In the genomic region with DNA sequence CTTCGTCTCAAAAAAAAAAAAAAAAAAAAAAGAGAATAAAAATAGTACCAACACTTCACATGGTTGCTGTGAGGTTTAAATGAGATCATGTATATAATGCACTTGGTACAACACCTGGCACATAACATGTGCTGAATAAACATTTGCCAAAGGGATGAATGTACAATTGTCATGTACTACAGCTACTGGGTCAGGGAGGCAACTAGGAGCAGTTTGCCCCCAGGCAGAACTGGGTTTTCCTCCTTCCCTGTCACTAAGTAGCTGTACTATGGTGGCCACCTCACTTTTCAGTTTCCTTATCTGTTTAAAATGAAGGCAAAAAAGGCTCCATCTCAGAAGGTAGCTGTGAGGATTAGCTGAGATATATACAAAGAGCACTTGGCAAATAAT, we compare ENCODE assay signal across 17 cellular contexts. TPM values are rescaled to one million over a fixed set of nuclear protein-coding genes. Genes with fewer than 3 reads are reported as not detected.
DNase-seq lines count a peak whose midpoint lies in the region; ATAC-seq, FAIRE-seq and TF ChIP-seq lines count a peak whose summit lies in the region.
"Had no signal": no experiment of that assay in that cellular context is flagged by ENCODE, and none has a peak within 500 bp of the region (broad histone marks: within the 10 kb centered on the region; RNA-seq: fewer than 3 reads in every experiment).

No MANE protein-coding gene starts in this region.

- intact Hi-C loops in activated naive CD4-positive, alpha-beta T cell treated with anti-CD3 and anti-CD28 coated beads for 36 hours (cut with micrococcal nuclease) = loop anchor here (2.0 kb wide), 1 partner anchor 60 kb away; the partner anchor contains the start of gene RNF19B
- intact Hi-C loops in GM12878 (cut with micrococcal nuclease; ENCODE audit: unreplicated experiment) = loop anchor here (5.0 kb wide), 1 partner anchor 33 kb away; no protein-coding TSS in a partner anchor
- intact Hi-C loops in Right ventricle myocardium superior (cut with DNase I) = no loop called here

- no peak for DNase-seq in activated naive CD4-positive, alpha-beta T cell treated with anti-CD3 and anti-CD28 coated beads for 36 hours
- DNase-seq in activated naive CD4-positive, alpha-beta T cell treated with Interleukin-2 at 50 U/mL for 16 hours = no peak
- DNase-seq in M059J (ENCODE audit: low read depth) (peak; percentile 36), GM12878 (ENCODE audit: low read depth, low spot score) (no peak), Right ventricle myocardium superior (no peak), medulla oblongata (ENCODE audit: extremely low spot score) (no peak)
- DNase-seq in stimulated activated naive B cell treated with anti-CD40 and anti-IgM and Interleukin-4, amounts not matched to agents 10 μg/mL and 1 μg/mL and 100 μg/mL, for 72 hours = no peak
- DNase-seq: EL, IMR-90, left cardiac atrium, NCI-H82, nucleus accumbens had no signal

- FAIRE-seq in GM12878 (lab: Jason Lieb, UNC) = no peak
- FAIRE-seq: frontal cortex, H1 had no signal

- RAD21 ChIA-PET in GM12878 (lab: Charles Lee; ENCODE audit: unreplicated experiment) = interaction anchor here (0.6 to 2.1 kb wide), 10 partner anchors 10 to 105 kb away, joined by 3 to 16 read pairs (median 4); partner anchors contain the start of gene RNF19B

- peaks cover 10 to 22% of the 10 kb centered on the region in 2 experiments for H3K36me3 ChIP-seq in GM12878 (ENCODE audit: control insufficient read depth in 2 of 2, insufficient read depth in 2 of 2, low read length in 1 of 2)

- peak overlapping the region; percentile 6 for H3K4me2 ChIP-seq in GM12878 (ENCODE audit: control insufficient read depth, insufficient read depth)

- no peak overlapping the region for H3K9ac ChIP-seq in GM12878 (ENCODE audit: control insufficient read depth, insufficient read depth, low read length)

- SMC1A ChIA-PET in GM12878 (lab: Charles Lee; ENCODE audit: uncharacterized antibody, unreplicated experiment) = interaction anchor here (1.0 to 4.6 kb wide), 15 partner anchors 8 to 94 kb away, joined by 3 to 30 read pairs (median 5); partner anchors contain the start of genes AK2 and RNF19B

- peak overlapping the region; percentile 52 for H3K27ac ChIP-seq in GM12878 (ENCODE audit: control insufficient read depth, insufficient read depth)
- H3K27ac ChIP-seq: coronary artery had no signal

- no TSS peak for BruUV-seq in GM12878 (replicated peaks; lab: Mats Ljungman, UMichigan)

- POLR2A ChIA-PET in GM12878 (lab: Charles Lee) = interaction anchor here (0.6 to 3.3 kb wide), 11 partner anchors 9 to 1044 kb away, joined by 3 to 18 read pairs (median 6); no protein-coding TSS in a partner anchor

- peaks cover 54% of the 10 kb centered on the region for H3K36me3 Mint-ChIP-seq in activated naive CD4-positive, alpha-beta T cell treated with anti-CD3 and anti-CD28 coated beads for 36 hours (ENCODE audit: low read depth)
- peaks cover 34 to 45% of the 10 kb centered on the region in 2 donors for H3K36me3 Mint-ChIP-seq in stimulated activated naive B cell treated with anti-CD40 and anti-IgM and Interleukin-4, amounts not matched to agents 10 μg/mL and 1 μg/mL and 100 μg/mL, for 72 hours

- H3K79me2 ChIP-seq in GM12878 (ENCODE audit: control insufficient read depth, insufficient read depth, low read length) = peaks cover 51% of the 10 kb centered on the region

- no peak overlapping the region for H3K4me3 ChIP-seq in GM12878
- H3K4me3 ChIP-seq: body of pancreas, coronary artery had no signal

- no peaks in the 10 kb centered on the region for H3K9me3 Mint-ChIP-seq in activated naive CD4-positive, alpha-beta T cell treated with anti-CD3 and anti-CD28 coated beads for 36 hours
- no peaks in the 10 kb centered on the region for H3K9me3 Mint-ChIP-seq in stimulated activated naive B cell treated with anti-CD40 and anti-IgM and Interleukin-4, amounts not matched to agents 10 μg/mL and 1 μg/mL and 100 μg/mL, for 72 hours

- in situ Hi-C loops in GM12878 (cut with MboI) = no loop called here

- no CpG with 5 or more reads among the region's 1 CpG for WGBS in GM12878 (ENCODE audit: insufficient coverage, insufficient replicate concordance, low lambda C conversion rate, missing lambda C conversion rate)

- no peak for TF ChIP-seq RAD21 in GM12878 (IDR thresholded peaks at IDR 0.05; ENCODE audit: insufficient read depth, low read depth, low read length)

- H3K4me1 Mint-ChIP-seq in activated naive CD4-positive, alpha-beta T cell treated with anti-CD3 and anti-CD28 coated beads for 36 hours (ENCODE audit: low read depth) = peaks cover 62% of the 10 kb centered on the region
- peaks cover 24 to 55% of the 10 kb centered on the region in 2 donors for H3K4me1 Mint-ChIP-seq in stimulated activated naive B cell treated with anti-CD40 and anti-IgM and Interleukin-4, amounts not matched to agents 10 μg/mL and 1 μg/mL and 100 μg/mL, for 72 hours

- TF ChIP-seq EP300 in GM12878 (IDR thresholded peaks at IDR 0.05; ENCODE audit: borderline replicate concordance in 1 of 2, control insufficient read depth in 1 of 2, low read depth in 2 of 2, low read length in 2 of 2) = no peak

- no peak overlapping the region for H3K4me3 Mint-ChIP-seq in activated naive CD4-positive, alpha-beta T cell treated with anti-CD3 and anti-CD28 coated beads for 36 hours
- peak overlapping the region in 1 of 2 donors; percentile 22 for H3K4me3 Mint-ChIP-seq in stimulated activated naive B cell treated with anti-CD40 and anti-IgM and Interleukin-4, amounts not matched to agents 10 μg/mL and 1 μg/mL and 100 μg/mL, for 72 hours

- CTCF ChIA-PET in activated naive CD4-positive, alpha-beta T cell treated with anti-CD3 and anti-CD28 coated beads for 36 hours (lab: Charles Lee) = interaction anchor here (0.6 to 1.5 kb wide), 3 partner anchors 88 to 1808 kb away, joined by 3 to 5 read pairs (median 5); no protein-coding TSS in a partner anchor
- CTCF ChIA-PET in GM12878 (lab: Yijun Ruan, JAX) = interaction anchor here (0.6 to 2.1 kb wide), 12 partner anchors 17 to 313 kb away, joined by 3 to 10 read pairs (median 3); no protein-coding TSS in a partner anchor

- no peaks in the 10 kb centered on the region for H3K27me3 ChIP-seq in GM12878 (replicated peaks in 1 of 2; ENCODE audit: control insufficient read depth in 2 of 2, insufficient read depth in 2 of 2, low read length in 1 of 2)
- H3K27me3 ChIP-seq: body of pancreas had no signal

- H3K4me1 ChIP-seq in GM12878 (ENCODE audit: control insufficient read depth, insufficient read depth, low read length) = peaks cover 23% of the 10 kb centered on the region

- ATAC-seq in GM12878 (peak; percentile 16), Right ventricle myocardium superior (ENCODE audit: poor library complexity) (no peak), GM18502 (IDR thresholded peaks at IDR 0.05; ENCODE audit: poor library complexity, unreplicated experiment) (no peak)
- ATAC-seq in stimulated activated naive B cell treated with anti-CD40 and anti-IgM and Interleukin-4, amounts not matched to agents 10 μg/mL and 1 μg/mL and 100 μg/mL, for 72 hours (replicated peaks) = no peak
- ATAC-seq: body of pancreas, left cardiac atrium had no signal

- no peak for TF ChIP-seq POLR2A in GM12878 (IDR thresholded peaks at IDR 0.05; ENCODE audit: low read depth, low read length)

- no peak overlapping the region for H2AFZ ChIP-seq in GM12878 (ENCODE audit: control insufficient read depth, low read depth, low read length)

- H3K27me3 Mint-ChIP-seq in activated naive CD4-positive, alpha-beta T cell treated with anti-CD3 and anti-CD28 coated beads for 36 hours (ENCODE audit: low read depth) = no peaks in the 10 kb centered on the region
- H3K27me3 Mint-ChIP-seq in stimulated activated naive B cell treated with anti-CD40 and anti-IgM and Interleukin-4, amounts not matched to agents 10 μg/mL and 1 μg/mL and 100 μg/mL, for 72 hours = no peaks in the 10 kb centered on the region

- no peak for TF ChIP-seq CTCF in GM12878 (IDR thresholded peaks at IDR 0.05 in 2 of 3, conservative IDR thresholded peaks at IDR 0.05 in 1 of 3; ENCODE audit: control insufficient read depth in 2 of 3, extremely low read depth in 1 of 3, insufficient read depth in 1 of 3, low read depth in 3 of 3, low read length in 3 of 3)

- H4K20me1 ChIP-seq in GM12878 (ENCODE audit: control insufficient read depth, insufficient read depth) = no peaks in the 10 kb centered on the region; the same call in 1 of the 2 replicates

- H3K27ac Mint-ChIP-seq in activated naive CD4-positive, alpha-beta T cell treated with anti-CD3 and anti-CD28 coated beads for 36 hours = peak overlapping the region; percentile 86
- peak overlapping the region; percentile 83 for H3K27ac Mint-ChIP-seq in stimulated activated naive B cell treated with anti-CD40 and anti-IgM and Interleukin-4, amounts not matched to agents 10 μg/mL and 1 μg/mL and 100 μg/mL, for 72 hours

- H3K9me3 ChIP-seq in GM12878 (replicated peaks; ENCODE audit: control insufficient read depth, insufficient read depth, low read length) = no peaks in the 10 kb centered on the region
- H3K9me3 ChIP-seq: body of pancreas had no signal

RNA-seq across cellular contexts. Expression of gene AK2, which starts 11.5 kb away (rescaled TPM):
- total RNA-seq in activated naive CD4-positive, alpha-beta T cell treated with anti-CD3 and anti-CD28 coated beads for 36 hours = 100 to 1,000 TPM; 311 to 328 TPM
- total RNA-seq in M059J (2014; rRNA removed; shearing (Covaris generic)) = 255 and 332 TPM in 2 replicates
- total RNA-seq in GM12878 (2013; cell fraction: nucleolus; rRNA removed) = 424 and 447 TPM in 2 replicates
- total RNA-seq in GM12878 (2014; rRNA removed) (191 and 229 TPM in 2 replicates), GM12878 (2014; rRNA removed; fragmentation: Illumina TruSeq; extraction: Trizol) (284 and 290 TPM in 2 replicates), GM12878 (2021) (272 and 290 TPM in 2 replicates), Right ventricle myocardium superior (124 TPM)
- polyA plus RNA-seq in GM12878 (2011; ENCODE audit: low read depth) = 86.3 TPM
- polyA plus RNA-seq in GM12878 (2011; rRNA removed) (415 and 485 TPM in 2 replicates), GM12878 (2014; fragmentation: Illumina TruSeq; extraction: Trizol) (500 and 533 TPM in 2 replicates), GM12878 (2014; fragmentation: Nextera tagmentation; extraction: Ambion mirVana) (10 to 100 TPM; 52.3 to 80.3 TPM), GM12878 (2014; rRNA removed) (248 and 259 TPM in 2 replicates), GM12878 (2016; fragmentation: Nextera tagmentation; extraction: Ambion mirVana) (100 to 1,000 TPM; 347 to 359 TPM)
- 398 and 633 TPM in 2 replicates for polyA plus RNA-seq in GM12878 (2011; cell fraction: cytosol; rRNA removed)
- polyA plus RNA-seq in GM12878 (2011; cell fraction: nucleus; rRNA removed) = 263 and 302 TPM in 2 replicates
- polyA plus RNA-seq in GM12878 (2012) = 170 and 192 TPM in 2 replicates
- polyA minus RNA-seq in GM12878 (2011; rRNA and poly(A)+ RNA removed) = 119 and 142 TPM in 2 replicates
- polyA minus RNA-seq in GM12878 (2011; cell fraction: cytosol; rRNA and poly(A)+ RNA removed) = 81.6 and 83.8 TPM in 2 replicates
- polyA minus RNA-seq in GM12878 (2011; cell fraction: nucleus; rRNA and poly(A)+ RNA removed) = 73.0 and 82.6 TPM in 2 replicates

RNA-seq across cellular contexts. Expression of gene AZIN2, which starts 55.8 kb away (rescaled TPM):
- 1 to 10 TPM; 1.5 to 1.6 TPM for total RNA-seq in activated naive CD4-positive, alpha-beta T cell treated with anti-CD3 and anti-CD28 coated beads for 36 hours
- 0.20 and 2.8 TPM in 2 replicates for total RNA-seq in M059J (2014; rRNA removed; shearing (Covaris generic))
- 0.69 and 0.88 TPM in 2 replicates for total RNA-seq in GM12878 (2013; cell fraction: nucleolus; rRNA removed)
- total RNA-seq in GM12878 (2014; rRNA removed) (0.16 and 0.85 TPM in 2 replicates), GM12878 (2014; rRNA removed; fragmentation: Illumina TruSeq; extraction: Trizol) (0.31 TPM in 1 of 2 replicates, not detected in the other), GM12878 (2021) (0.19 and 0.31 TPM in 2 replicates), Right ventricle myocardium superior (1.9 TPM)
- 2.5 TPM for polyA plus RNA-seq in GM12878 (2011; ENCODE audit: low read depth)
- polyA plus RNA-seq in GM12878 (2011; rRNA removed) (0.04 and 0.14 TPM in 2 replicates), GM12878 (2014; fragmentation: Illumina TruSeq; extraction: Trizol) (0.03 and 0.12 TPM in 2 replicates), GM12878 (2014; fragmentation: Nextera tagmentation; extraction: Ambion mirVana) (under 1 TPM; 0.02 to 0.05 TPM), GM12878 (2014; rRNA removed) (0.15 and 0.52 TPM in 2 replicates), GM12878 (2016; fragmentation: Nextera tagmentation; extraction: Ambion mirVana) (under 1 TPM; 0.33 to 0.35 TPM)
- polyA plus RNA-seq in GM12878 (2011; cell fraction: cytosol; rRNA removed) = 0.18 and 0.22 TPM in 2 replicates
- polyA plus RNA-seq in GM12878 (2011; cell fraction: nucleus; rRNA removed) = 0.25 and 0.44 TPM in 2 replicates
- 0.34 and 0.55 TPM in 2 replicates for polyA plus RNA-seq in GM12878 (2012)
- polyA minus RNA-seq in GM12878 (2011; rRNA and poly(A)+ RNA removed) = 0.15 TPM in 1 of 2 replicates, not detected in the other
- not detected in 2 replicates for polyA minus RNA-seq in GM12878 (2011; cell fraction: cytosol; rRNA and poly(A)+ RNA removed)
- polyA minus RNA-seq in GM12878 (2011; cell fraction: nucleus; rRNA and poly(A)+ RNA removed) = 0.36 and 0.86 TPM in 2 replicates
